In the genomic region with DNA sequence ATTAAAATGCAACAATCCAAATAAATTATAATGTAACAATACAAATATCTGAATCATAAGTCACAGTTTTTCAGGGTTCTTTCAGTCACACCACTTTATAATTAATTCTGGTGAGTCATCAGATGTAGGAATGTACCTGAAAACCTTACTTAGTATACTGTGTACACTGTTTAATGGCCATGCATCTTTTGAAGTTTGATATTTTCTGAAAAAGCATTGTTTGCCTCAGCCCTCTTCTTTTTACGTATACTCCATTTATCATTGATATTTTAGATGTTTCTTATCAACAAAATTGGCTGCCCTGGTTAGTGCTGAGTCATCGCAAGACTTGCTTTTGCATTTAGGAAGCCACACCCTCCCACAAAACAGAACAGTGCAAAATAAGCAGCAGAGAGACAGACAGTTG, we compare ENCODE assay signal across 1 cellular context.
TF ChIP-seq lines count a peak whose summit lies in the region.

No MANE protein-coding gene starts in this region.

TF ChIP-seq in K562, 482 proteins besides CTCF, POLR2A, EP300 and RAD21 (continued from another document):
- TF ChIP-seq, protein P1, sequence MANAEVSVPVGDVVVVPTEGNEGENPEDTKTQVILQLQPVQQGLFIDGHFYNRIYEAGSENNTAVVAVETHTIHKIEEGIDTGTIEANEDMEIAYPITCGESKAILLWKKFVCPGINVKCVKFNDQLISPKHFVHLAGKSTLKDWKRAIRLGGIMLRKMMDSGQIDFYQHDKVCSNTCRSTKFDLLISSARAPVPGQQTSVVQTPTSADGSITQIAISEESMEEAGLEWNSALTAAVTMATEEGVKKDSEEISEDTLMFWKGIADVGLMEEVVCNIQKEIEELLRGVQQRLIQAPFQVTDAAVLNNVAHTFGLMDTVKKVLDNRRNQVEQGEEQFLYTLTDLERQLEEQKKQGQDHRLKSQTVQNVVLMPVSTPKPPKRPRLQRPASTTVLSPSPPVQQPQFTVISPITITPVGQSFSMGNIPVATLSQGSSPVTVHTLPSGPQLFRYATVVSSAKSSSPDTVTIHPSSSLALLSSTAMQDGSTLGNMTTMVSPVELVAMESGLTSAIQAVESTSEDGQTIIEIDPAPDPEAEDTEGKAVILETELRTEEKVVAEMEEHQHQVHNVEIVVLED (CRISPR knock-in tag; IDR thresholded peaks at IDR 0.05), result no peak
- TF ChIP-seq, protein P2, sequence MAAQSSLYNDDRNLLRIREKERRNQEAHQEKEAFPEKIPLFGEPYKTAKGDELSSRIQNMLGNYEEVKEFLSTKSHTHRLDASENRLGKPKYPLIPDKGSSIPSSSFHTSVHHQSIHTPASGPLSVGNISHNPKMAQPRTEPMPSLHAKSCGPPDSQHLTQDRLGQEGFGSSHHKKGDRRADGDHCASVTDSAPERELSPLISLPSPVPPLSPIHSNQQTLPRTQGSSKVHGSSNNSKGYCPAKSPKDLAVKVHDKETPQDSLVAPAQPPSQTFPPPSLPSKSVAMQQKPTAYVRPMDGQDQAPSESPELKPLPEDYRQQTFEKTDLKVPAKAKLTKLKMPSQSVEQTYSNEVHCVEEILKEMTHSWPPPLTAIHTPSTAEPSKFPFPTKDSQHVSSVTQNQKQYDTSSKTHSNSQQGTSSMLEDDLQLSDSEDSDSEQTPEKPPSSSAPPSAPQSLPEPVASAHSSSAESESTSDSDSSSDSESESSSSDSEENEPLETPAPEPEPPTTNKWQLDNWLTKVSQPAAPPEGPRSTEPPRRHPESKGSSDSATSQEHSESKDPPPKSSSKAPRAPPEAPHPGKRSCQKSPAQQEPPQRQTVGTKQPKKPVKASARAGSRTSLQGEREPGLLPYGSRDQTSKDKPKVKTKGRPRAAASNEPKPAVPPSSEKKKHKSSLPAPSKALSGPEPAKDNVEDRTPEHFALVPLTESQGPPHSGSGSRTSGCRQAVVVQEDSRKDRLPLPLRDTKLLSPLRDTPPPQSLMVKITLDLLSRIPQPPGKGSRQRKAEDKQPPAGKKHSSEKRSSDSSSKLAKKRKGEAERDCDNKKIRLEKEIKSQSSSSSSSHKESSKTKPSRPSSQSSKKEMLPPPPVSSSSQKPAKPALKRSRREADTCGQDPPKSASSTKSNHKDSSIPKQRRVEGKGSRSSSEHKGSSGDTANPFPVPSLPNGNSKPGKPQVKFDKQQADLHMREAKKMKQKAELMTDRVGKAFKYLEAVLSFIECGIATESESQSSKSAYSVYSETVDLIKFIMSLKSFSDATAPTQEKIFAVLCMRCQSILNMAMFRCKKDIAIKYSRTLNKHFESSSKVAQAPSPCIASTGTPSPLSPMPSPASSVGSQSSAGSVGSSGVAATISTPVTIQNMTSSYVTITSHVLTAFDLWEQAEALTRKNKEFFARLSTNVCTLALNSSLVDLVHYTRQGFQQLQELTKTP (IDR thresholded peaks at IDR 0.05; ENCODE audit: low read depth in 1 of 2, partially characterized antibody in 2 of 2), result no peak
- no peak for TF ChIP-seq SMAD2 (IDR thresholded peaks at IDR 0.05; ENCODE audit: low read depth, low read length)
- no peak for TF ChIP-seq SIN3B (IDR thresholded peaks at IDR 0.05; ENCODE audit: low read depth)
- TF ChIP-seq ZNF134 (CRISPR knock-in tag; conservative IDR thresholded peaks at IDR 0.05), result no peak
- TF ChIP-seq RB1 (IDR thresholded peaks at IDR 0.05; ENCODE audit: low read depth), result no peak
- TF ChIP-seq ZZZ3 (IDR thresholded peaks at IDR 0.05), result no peak
- peak; percentile 15; the same call in 1 of the 2 replicates for TF ChIP-seq GATAD2B (IDR thresholded peaks at IDR 0.05; ENCODE audit: borderline replicate concordance)
- peak; percentile 16 for TF ChIP-seq MEIS2 (IDR thresholded peaks at IDR 0.05; ENCODE audit: partially characterized antibody)
- no peak for TF ChIP-seq NUFIP1 (IDR thresholded peaks at IDR 0.05; ENCODE audit: partially characterized antibody)
- TF ChIP-seq SMC3 (conservative IDR thresholded peaks at IDR 0.05; ENCODE audit: insufficient read depth, low read depth, low read length), result no peak
